Comparison of ENCODE assay signal across 8 cellular contexts in genomic region chr4:4386736-4387392, GRCh38.
DNase-seq lines count a peak whose midpoint lies in the region; ATAC-seq and TF ChIP-seq lines count a peak whose summit lies in the region.

A gene with protein sequence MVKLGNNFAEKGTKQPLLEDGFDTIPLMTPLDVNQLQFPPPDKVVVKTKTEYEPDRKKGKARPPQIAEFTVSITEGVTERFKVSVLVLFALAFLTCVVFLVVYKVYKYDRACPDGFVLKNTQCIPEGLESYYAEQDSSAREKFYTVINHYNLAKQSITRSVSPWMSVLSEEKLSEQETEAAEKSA (plus strand): TSS chr4:4387102. CDS start chr4:4387630, 528 bp downstream.

- ATAC-seq in GM21526 (IDR thresholded peaks at IDR 0.05; ENCODE audit: low FRiP score, unreplicated experiment) (no peak), GM21515 (IDR thresholded peaks at IDR 0.05; ENCODE audit: unreplicated experiment) (no peak), HG03342 (IDR thresholded peaks at IDR 0.05; ENCODE audit: unreplicated experiment) (no peak)

- no peaks in the 10 kb centered on the region for H4K20me1 ChIP-seq in OCI-LY1 (ENCODE audit: insufficient read depth, low read length)

- peak within 1 kb of the TSS; percentile 89 for H3K4me3 ChIP-seq in OCI-LY1 (ENCODE audit: low read depth, low read length, poor library complexity, severe bottlenecking)
- peak within 1 kb of the TSS; percentile 60 for H3K4me3 ChIP-seq in iPS-15b (ENCODE audit: low read depth, low read length)
- peak within 1 kb of the TSS; percentile 42 to 65 (median 54) for H3K4me3 ChIP-seq in skin epidermis

- DNase-seq in ELR (ENCODE audit: low read depth): peak; percentile 23

- H3F3A ChIP-seq in OCI-LY1 (ENCODE audit: insufficient read depth, low read length): no peaks in the 10 kb centered on the region

- H3K27me3 ChIP-seq in OCI-LY1 (ENCODE audit: insufficient read depth, low read length) (no peaks in the 10 kb centered on the region), iPS-15b (ENCODE audit: control insufficient read depth, insufficient read depth, low read length) (peaks cover 29% of the 10 kb centered on the region)

- H3K4me1 ChIP-seq in OCI-LY1 (ENCODE audit: insufficient read depth, low read length, severe bottlenecking): peaks cover 37% of the 10 kb centered on the region
- H3K4me1 ChIP-seq in iPS-15b (ENCODE audit: control insufficient read depth, insufficient read depth, low read length): peaks cover 6% of the 10 kb centered on the region

- H3K27ac ChIP-seq in OCI-LY1 (ENCODE audit: low read depth, low read length, poor library complexity, severe bottlenecking) (peak within 1 kb of the TSS; percentile 78), angular gyrus (ENCODE audit: low read depth, low read length) (peak within 1 kb of the TSS; percentile 32), skin epidermis (peak within 1 kb of the TSS in 17 of 21 experiments; percentile 25 to 78 (median 64))

- no peaks in the 10 kb centered on the region for H3K9me2 ChIP-seq in OCI-LY1 (ENCODE audit: low read depth, low read length)

- no peaks in the 10 kb centered on the region for H3K79me2 ChIP-seq in OCI-LY1 (ENCODE audit: insufficient read depth, low read length)

- H3K9ac ChIP-seq in OCI-LY1 (ENCODE audit: low read length) (peak within 1 kb of the TSS; percentile 74), iPS-15b (ENCODE audit: low read depth, low read length) (peak within 1 kb of the TSS; percentile 60)

- H2AFZ ChIP-seq in OCI-LY1 (ENCODE audit: low read length): no peak within 1 kb of the TSS

- TF ChIP-seq CTCF in OCI-LY1 (IDR thresholded peaks at IDR 0.05; ENCODE audit: low read length): no peak

- H3K36me3 ChIP-seq in OCI-LY1 (ENCODE audit: insufficient read depth, low read length) (peaks cover 27% of the 10 kb centered on the region), iPS-15b (ENCODE audit: control insufficient read depth, insufficient read depth, low read length) (peaks cover 9% of the 10 kb centered on the region)

- peak within 1 kb of the TSS; percentile 71 for H3K4me2 ChIP-seq in OCI-LY1 (ENCODE audit: low read length)

- H3K9me3 ChIP-seq in OCI-LY1 (ENCODE audit: low read length) (no peaks in the 10 kb centered on the region), iPS-15b (ENCODE audit: control insufficient read depth, insufficient read depth, low read length) (no peaks in the 10 kb centered on the region)
